ENCODE assay signal across 1 cellular context in genomic region chr2:214489181-214489580, GRCh38.
TF ChIP-seq lines count a peak whose summit lies in the region.

No MANE protein-coding gene starts in this region.

TF ChIP-seq in WTC11, 78 proteins besides CTCF, POLR2A, EP300 and RAD21 (continued from another document):
- no peak for TF ChIP-seq ERG (CRISPR knock-in tag; IDR thresholded peaks at IDR 0.05)
- no peak for TF ChIP-seq SP1 (CRISPR knock-in tag; conservative IDR thresholded peaks at IDR 0.05)
- no peak for TF ChIP-seq USF1 (CRISPR knock-in tag; IDR thresholded peaks at IDR 0.05)
- TF ChIP-seq, protein P1, sequence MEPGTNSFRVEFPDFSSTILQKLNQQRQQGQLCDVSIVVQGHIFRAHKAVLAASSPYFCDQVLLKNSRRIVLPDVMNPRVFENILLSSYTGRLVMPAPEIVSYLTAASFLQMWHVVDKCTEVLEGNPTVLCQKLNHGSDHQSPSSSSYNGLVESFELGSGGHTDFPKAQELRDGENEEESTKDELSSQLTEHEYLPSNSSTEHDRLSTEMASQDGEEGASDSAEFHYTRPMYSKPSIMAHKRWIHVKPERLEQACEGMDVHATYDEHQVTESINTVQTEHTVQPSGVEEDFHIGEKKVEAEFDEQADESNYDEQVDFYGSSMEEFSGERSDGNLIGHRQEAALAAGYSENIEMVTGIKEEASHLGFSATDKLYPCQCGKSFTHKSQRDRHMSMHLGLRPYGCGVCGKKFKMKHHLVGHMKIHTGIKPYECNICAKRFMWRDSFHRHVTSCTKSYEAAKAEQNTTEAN (CRISPR knock-in tag; IDR thresholded peaks at IDR 0.05): no peak
- TF ChIP-seq ZNF138 (CRISPR knock-in tag; conservative IDR thresholded peaks at IDR 0.05): no peak
